ENCODE assay signal across 9 cellular contexts in the genomic region with DNA sequence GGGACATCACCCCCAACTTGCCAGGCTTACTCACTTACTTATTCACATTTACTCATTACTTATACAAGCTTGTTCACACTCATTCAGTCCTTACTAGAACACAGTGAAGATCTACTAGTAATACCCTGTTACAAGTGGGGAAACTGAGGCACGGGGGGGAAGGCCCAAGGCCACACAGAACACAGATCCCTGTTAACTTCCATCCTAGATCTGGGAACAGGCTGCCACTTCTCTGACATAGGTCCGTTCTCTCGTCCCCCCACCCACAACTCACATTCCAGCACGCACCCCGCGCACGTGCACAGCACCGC. TPM values are rescaled to one million over a fixed set of nuclear protein-coding genes. Genes with fewer than 3 reads are reported as not detected.
DNase-seq lines count a peak whose midpoint lies in the region; ATAC-seq, FAIRE-seq and TF ChIP-seq lines count a peak whose summit lies in the region.
"Had no signal": no experiment of that assay in that cellular context is flagged by ENCODE, and none has a peak within 500 bp of the region (broad histone marks: within the 10 kb centered on the region; RNA-seq: fewer than 3 reads in every experiment).

No MANE protein-coding gene starts in this region.

- TF ChIP-seq POLR2A in heart left ventricle (IDR thresholded peaks at IDR 0.05) (no peak), adrenal gland (IDR thresholded peaks at IDR 0.05) (no peak), HepG2 (IDR thresholded peaks at IDR 0.05; ENCODE audit: insufficient read depth in 1 of 2, low read depth in 2 of 2, low read length in 2 of 2) (no peak)

- POLR2A ChIA-PET in HepG2 (lab: Yijun Ruan, JAX) = interaction anchor here (0.7 to 2.3 kb wide), 11 partner anchors 12 to 219 kb away, joined by 3 to 46 read pairs (median 5); partner anchors contain the start of genes CAPS, DUS3L, FUT5 and NDUFA11

- DNase-seq in heart left ventricle = no peak
- DNase-seq in cardiac septum (ENCODE audit: low spot score) = no peak
- peak in 1 of 7 donors; percentile 10 for DNase-seq in adrenal gland
- DNase-seq in HepG2 (ENCODE audit: low spot score) = no peak
- DNase-seq in upper lobe of right lung = no peak
- DNase-seq in NCI-H1105 (lab: John Stamatoyannopoulos, UW) = no peak
- DNase-seq in NAMALWA (ENCODE audit: low spot score) = no peak
- no peak for DNase-seq in germinal center (ENCODE audit: low spot score)

- BruUV-seq in HepG2 (replicated peaks; lab: Mats Ljungman, UMichigan) = no TSS peak

- intact Hi-C loops in heart left ventricle (cut with DNase I) = loop anchor here (5.0 to 10.0 kb wide), 6 partner anchors 89 to 221 kb away; partner anchors contain the start of gene RANBP3 (in 2 of the 10)
- intact Hi-C loops in cardiac septum (cut with DNase I) = loop anchor here (5.0 kb wide), 1 partner anchor 164 kb away; no protein-coding TSS in a partner anchor
- intact Hi-C loops in adrenal gland (cut with DNase I) = loop anchor here in 1 of 2 donors (10.0 kb wide), 1 partner anchor 211 kb away; no protein-coding TSS in a partner anchor
- intact Hi-C loops in HepG2 (cut with micrococcal nuclease; ENCODE audit: unreplicated experiment) = loop anchor here (10.0 kb wide), 1 partner anchor 221 kb away; no protein-coding TSS in a partner anchor
- intact Hi-C loops in upper lobe of right lung (cut with DNase I) = no loop called here

- H4K20me1 ChIP-seq in HepG2 (ENCODE audit: insufficient read depth, low read length) = no peaks in the 10 kb centered on the region

- peak overlapping the region in 9 of 12 donors; percentile 1 to 49 (median 38) for H3K4me3 ChIP-seq in heart left ventricle
- H3K4me3 ChIP-seq in adrenal gland = peak overlapping the region in 1 of 4 donors; percentile 34
- peak overlapping the region; percentile 29 to 60 (median 39); a peak in 5 of 6 replicates for H3K4me3 ChIP-seq in HepG2 (replicated peaks in 1 of 3; ENCODE audit: insufficient read depth in 1 of 3, low read depth in 2 of 3, low read length in 3 of 3)
- peak overlapping the region; percentile 31 for H3K4me3 ChIP-seq in upper lobe of right lung

- no peaks in the 10 kb centered on the region for H3K36me3 ChIP-seq in heart left ventricle
- no peaks in the 10 kb centered on the region for H3K36me3 ChIP-seq in adrenal gland (replicated peaks in 1 of 2)
- no peaks in the 10 kb centered on the region for H3K36me3 ChIP-seq in HepG2 (replicated peaks in 1 of 2; ENCODE audit: control insufficient read depth in 1 of 2, insufficient read depth in 2 of 2, low read length in 2 of 2)
- H3K36me3 ChIP-seq in upper lobe of right lung = no peaks in the 10 kb centered on the region

- 8 to 38% (median 9%) methylated on average over 7 to 8 of the region's 8 CpGs for WGBS in heart left ventricle, 4 donors
- 5 to 11% (median 5%) methylated on average over 3 to 8 of the region's 8 CpGs for WGBS in adrenal gland, 4 donors
- WGBS in HepG2 (ENCODE audit: low lambda C conversion rate) = 24% methylated on average over 8 of the region's 8 CpGs

- no peaks in the 10 kb centered on the region for H3K9me3 ChIP-seq in heart left ventricle
- H3K9me3 ChIP-seq in adrenal gland (replicated peaks in 1 of 3) = no peaks in the 10 kb centered on the region
- H3K9me3 ChIP-seq in HepG2 (ENCODE audit: low read length) = no peaks in the 10 kb centered on the region
- no peaks in the 10 kb centered on the region for H3K9me3 ChIP-seq in upper lobe of right lung

- H3K4me1 ChIP-seq in heart left ventricle = peaks cover 0 to 46% (median 11%) of the 10 kb centered on the region in 12 donors
- peaks cover 37 to 42% of the 10 kb centered on the region in 2 donors for H3K4me1 ChIP-seq in adrenal gland (replicated peaks in 1 of 2)
- H3K4me1 ChIP-seq in HepG2 (ENCODE audit: insufficient read depth, low read length) = peaks cover 68% of the 10 kb centered on the region
- peaks cover 16% of the 10 kb centered on the region for H3K4me1 ChIP-seq in upper lobe of right lung

- in situ Hi-C loops in HepG2 (cut with HindIII; ENCODE audit: extremely low pct_ligation_motif_present, low pct_unique_long_range_greater_than_20kb) = loop anchor here (5.0 kb wide), 2 partner anchors 174 to 219 kb away; partner anchors contain the start of gene RANBP3

- ATAC-seq in heart left ventricle = no peak
- no peak for ATAC-seq in HepG2
- no peak for ATAC-seq in upper lobe of right lung

- TF ChIP-seq RAD21 in HepG2 (CRISPR knock-in tag; IDR thresholded peaks at IDR 0.05) = no peak

- no peak for FAIRE-seq in HepG2 (lab: Jason Lieb, UNC)

- H3K27ac ChIP-seq in heart left ventricle = no peak overlapping the region
- H3K27ac ChIP-seq in adrenal gland = peak overlapping the region in 3 of 5 donors; percentile 18 to 27 (median 19)
- H3K27ac ChIP-seq in HepG2 (ENCODE audit: extremely low read length, insufficient read depth, low read length) = no peak overlapping the region
- H3K27ac ChIP-seq in upper lobe of right lung = no peak overlapping the region

- peak overlapping the region; percentile 70 for H3K4me2 ChIP-seq in HepG2 (ENCODE audit: low read depth, low read length)

- CTCF ChIA-PET in HepG2 (lab: Yijun Ruan, JAX; ENCODE audit: low intra/inter-chr PET ratio, low total read pairs) = interaction anchor here (0.7 to 4.6 kb wide), 8 partner anchors 9 to 244 kb away, joined by 3 to 71 read pairs (median 6); partner anchors contain the start of gene VMAC

- no peak for TF ChIP-seq CTCF in heart left ventricle (IDR thresholded peaks at IDR 0.05)
- no peak for TF ChIP-seq CTCF in adrenal gland (IDR thresholded peaks at IDR 0.05)
- TF ChIP-seq CTCF in HepG2 (CRISPR knock-in tag; IDR thresholded peaks at IDR 0.05) = no peak
- no peak for TF ChIP-seq CTCF in upper lobe of right lung (IDR thresholded peaks at IDR 0.05)

- H3K27me3 ChIP-seq in heart left ventricle (peaks cover 7 to 59% (median 30%) of the 10 kb centered on the region in 9 donors), adrenal gland (no peaks in the 10 kb centered on the region), HepG2 (ENCODE audit: control insufficient read depth in 1 of 2, insufficient read depth in 2 of 2, low read length in 2 of 2) (no peaks in the 10 kb centered on the region; a peak in 1 of 5 replicates), upper lobe of right lung (peaks cover 35% of the 10 kb centered on the region)

- H3K9ac ChIP-seq in HepG2 (ENCODE audit: insufficient read depth, low read depth, low read length) = peak overlapping the region; percentile 7; the same call in 1 of the 2 replicates

- H2AFZ ChIP-seq in HepG2 (ENCODE audit: low read length) = no peak overlapping the region

- TF ChIP-seq EP300 in HepG2 (IDR thresholded peaks at IDR 0.05; ENCODE audit: low read depth in 2 of 2, low read length in 2 of 2) (no peak), HepG2 (CRISPR knock-in tag; IDR thresholded peaks at IDR 0.05; ENCODE audit: borderline replicate concordance) (no peak)

- H3K79me2 ChIP-seq in HepG2 (ENCODE audit: insufficient read depth, low read length) = no peaks in the 10 kb centered on the region

RNA-seq across cellular contexts. Expression of gene NRTN, which starts 1.5 kb away (rescaled TPM):
- total RNA-seq in heart left ventricle (10 to 100 TPM in 7 of 9 donors, 1 to 10 TPM in 2; 8.0 to 54.2 (median 17.2) TPM), cardiac septum (23.6 TPM), adrenal gland (10 to 100 TPM in 5 of 8 donors, 1 to 10 TPM in 3; 4.5 to 26.8 (median 13.0) TPM), HepG2 (2016; rRNA removed; fragmentation: Illumina TruSeq; extraction: Trizol) (3.2 and 4.1 TPM in 2 replicates), upper lobe of right lung (2.1 TPM)
- polyA plus RNA-seq in heart left ventricle (10 to 100 TPM; 18.2 to 34.5 TPM), adrenal gland (1 to 10 TPM; 4.9 to 9.0 (median 8.7) TPM), HepG2 (2011; rRNA removed) (5.3 and 7.3 TPM in 2 replicates)
- total RNA-seq in HepG2 (2016; cell fraction: cytosol; rRNA removed; fragmentation: Illumina TruSeq; extraction: Trizol; ENCODE audit: low read depth) = 6.3 and 6.9 TPM in 2 replicates
- 3.3 and 3.6 TPM in 2 replicates for total RNA-seq in HepG2 (2016; cell fraction: insoluble cytoplasmic fraction; rRNA removed; fragmentation: Illumina TruSeq; extraction: Trizol)
- total RNA-seq in HepG2 (2016; cell fraction: membrane; rRNA removed; fragmentation: Illumina TruSeq; extraction: Trizol) = 11.2 and 12.2 TPM in 2 replicates
- 1.9 TPM in 2 replicates for total RNA-seq in HepG2 (2016; cell fraction: nucleus; rRNA removed; fragmentation: Illumina TruSeq; extraction: Trizol)
- polyA plus RNA-seq in HepG2 (2011; cell fraction: cytosol; rRNA removed) = 3.3 and 7.0 TPM in 2 replicates
- 5.3 and 5.4 TPM in 2 replicates for polyA plus RNA-seq in HepG2 (2011; cell fraction: nucleus; rRNA removed)
- 3.3 and 6.4 TPM in 2 replicates for polyA plus RNA-seq in HepG2 (2012)
- 9.7 and 9.9 TPM in 2 replicates for polyA plus RNA-seq in HepG2 (2016; cell fraction: cytosol; fragmentation: Illumina TruSeq; extraction: Trizol; ENCODE audit: low read depth)
- 4.5 and 4.6 TPM in 2 replicates for polyA plus RNA-seq in HepG2 (2016; cell fraction: insoluble cytoplasmic fraction; fragmentation: Illumina TruSeq; extraction: Trizol; ENCODE audit: low read depth)
- 13.7 and 14.4 TPM in 2 replicates for polyA plus RNA-seq in HepG2 (2016; cell fraction: membrane; fragmentation: Illumina TruSeq; extraction: Trizol; ENCODE audit: low read depth)
- 2.8 and 4.0 TPM in 2 replicates for polyA plus RNA-seq in HepG2 (2016; cell fraction: nucleus; fragmentation: Illumina TruSeq; extraction: Trizol; ENCODE audit: insufficient read depth, low read depth)
- polyA minus RNA-seq in HepG2 (2011; rRNA and poly(A)+ RNA removed; ENCODE audit: low replicate concordance) = 0.14 and 10.3 TPM in 2 replicates
- 5.2 and 5.8 TPM in 2 replicates for polyA minus RNA-seq in HepG2 (2011; cell fraction: cytosol; rRNA and poly(A)+ RNA removed)
- 1.2 and 1.8 TPM in 2 replicates for polyA minus RNA-seq in HepG2 (2011; cell fraction: nucleus; rRNA and poly(A)+ RNA removed)

RNA-seq across cellular contexts. Expression of gene DUS3L, which starts 12.4 kb away (rescaled TPM):
- total RNA-seq in heart left ventricle (10 to 100 TPM; 12.0 to 19.9 (median 15.3) TPM), cardiac septum (21.6 TPM), adrenal gland (10 to 100 TPM; 15.5 to 48.3 (median 31.5) TPM), HepG2 (2016; rRNA removed; fragmentation: Illumina TruSeq; extraction: Trizol) (20.6 and 25.1 TPM in 2 replicates), upper lobe of right lung (26.8 TPM)
- polyA plus RNA-seq in heart left ventricle (10 to 100 TPM; 17.3 to 20.7 TPM), adrenal gland (100 to 1,000 TPM in 1 of 3 donors, 10 to 100 TPM in 2; 10.9 to 142 (median 90.2) TPM), HepG2 (2011; rRNA removed) (13.3 and 15.6 TPM in 2 replicates)
- total RNA-seq in HepG2 (2016; cell fraction: cytosol; rRNA removed; fragmentation: Illumina TruSeq; extraction: Trizol; ENCODE audit: low read depth) = 7.1 and 7.6 TPM in 2 replicates
- total RNA-seq in HepG2 (2016; cell fraction: insoluble cytoplasmic fraction; rRNA removed; fragmentation: Illumina TruSeq; extraction: Trizol) = 19.2 and 25.0 TPM in 2 replicates
- total RNA-seq in HepG2 (2016; cell fraction: membrane; rRNA removed; fragmentation: Illumina TruSeq; extraction: Trizol) = 8.0 and 8.5 TPM in 2 replicates
- total RNA-seq in HepG2 (2016; cell fraction: nucleus; rRNA removed; fragmentation: Illumina TruSeq; extraction: Trizol) = 16.2 and 25.2 TPM in 2 replicates
- 10.8 and 19.0 TPM in 2 replicates for polyA plus RNA-seq in HepG2 (2011; cell fraction: cytosol; rRNA removed)
- polyA plus RNA-seq in HepG2 (2011; cell fraction: nucleus; rRNA removed) = 82.5 and 110 TPM in 2 replicates
- polyA plus RNA-seq in HepG2 (2012) = 8.5 and 16.9 TPM in 2 replicates
- polyA plus RNA-seq in HepG2 (2016; cell fraction: cytosol; fragmentation: Illumina TruSeq; extraction: Trizol; ENCODE audit: low read depth) = 2.4 and 3.1 TPM in 2 replicates
- 18.3 and 18.8 TPM in 2 replicates for polyA plus RNA-seq in HepG2 (2016; cell fraction: insoluble cytoplasmic fraction; fragmentation: Illumina TruSeq; extraction: Trizol; ENCODE audit: low read depth)
- 6.3 TPM in 2 replicates for polyA plus RNA-seq in HepG2 (2016; cell fraction: membrane; fragmentation: Illumina TruSeq; extraction: Trizol; ENCODE audit: low read depth)
- polyA plus RNA-seq in HepG2 (2016; cell fraction: nucleus; fragmentation: Illumina TruSeq; extraction: Trizol; ENCODE audit: insufficient read depth, low read depth) = 41.4 and 60.6 TPM in 2 replicates
- polyA minus RNA-seq in HepG2 (2011; rRNA and poly(A)+ RNA removed; ENCODE audit: low replicate concordance) = 25.0 and 31.3 TPM in 2 replicates
- polyA minus RNA-seq in HepG2 (2011; cell fraction: cytosol; rRNA and poly(A)+ RNA removed) = 13.3 and 13.6 TPM in 2 replicates
- polyA minus RNA-seq in HepG2 (2011; cell fraction: nucleus; rRNA and poly(A)+ RNA removed) = 16.8 and 28.8 TPM in 2 replicates

RNA-seq across cellular contexts. Expression of gene PRR22, which starts 18.9 kb away (rescaled TPM):
- total RNA-seq in heart left ventricle (1 to 10 TPM in 5 of 9 donors, under 1 TPM in 2, not detected in 2; 0.96 to 1.9 (median 1.3) TPM), cardiac septum (1.3 TPM), adrenal gland (1 to 10 TPM in 5 of 8 donors, under 1 TPM in 3; 0.28 to 2.9 (median 1.2) TPM), HepG2 (2016; rRNA removed; fragmentation: Illumina TruSeq; extraction: Trizol) (0.77 and 2.3 TPM in 2 replicates), upper lobe of right lung (2.0 TPM)
- polyA plus RNA-seq in heart left ventricle (1 to 10 TPM in 1 of 2 donors, under 1 TPM in 1; 0.91 to 1.1 TPM), adrenal gland (10 to 100 TPM in 2 of 3 donors, not detected in 1; 11.6 to 16.7 TPM), HepG2 (2011; rRNA removed) (0.84 and 1.0 TPM in 2 replicates)
- total RNA-seq in HepG2 (2016; cell fraction: cytosol; rRNA removed; fragmentation: Illumina TruSeq; extraction: Trizol; ENCODE audit: low read depth) = 0.40 and 0.53 TPM in 2 replicates
- 0.83 and 2.2 TPM in 2 replicates for total RNA-seq in HepG2 (2016; cell fraction: insoluble cytoplasmic fraction; rRNA removed; fragmentation: Illumina TruSeq; extraction: Trizol)
- 0.68 and 0.93 TPM in 2 replicates for total RNA-seq in HepG2 (2016; cell fraction: membrane; rRNA removed; fragmentation: Illumina TruSeq; extraction: Trizol)
- total RNA-seq in HepG2 (2016; cell fraction: nucleus; rRNA removed; fragmentation: Illumina TruSeq; extraction: Trizol) = 2.2 and 2.6 TPM in 2 replicates
- 0.10 and 0.36 TPM in 2 replicates for polyA plus RNA-seq in HepG2 (2011; cell fraction: cytosol; rRNA removed)
- polyA plus RNA-seq in HepG2 (2011; cell fraction: nucleus; rRNA removed) = 9.3 and 11.4 TPM in 2 replicates
- polyA plus RNA-seq in HepG2 (2012) = 0.86 and 1.1 TPM in 2 replicates
- polyA plus RNA-seq in HepG2 (2016; cell fraction: cytosol; fragmentation: Illumina TruSeq; extraction: Trizol; ENCODE audit: low read depth) = 0.27 and 0.43 TPM in 2 replicates
- 1.2 and 2.0 TPM in 2 replicates for polyA plus RNA-seq in HepG2 (2016; cell fraction: insoluble cytoplasmic fraction; fragmentation: Illumina TruSeq; extraction: Trizol; ENCODE audit: low read depth)
- polyA plus RNA-seq in HepG2 (2016; cell fraction: membrane; fragmentation: Illumina TruSeq; extraction: Trizol; ENCODE audit: low read depth) = 0.66 and 0.97 TPM in 2 replicates
- polyA plus RNA-seq in HepG2 (2016; cell fraction: nucleus; fragmentation: Illumina TruSeq; extraction: Trizol; ENCODE audit: insufficient read depth, low read depth) = 10.5 and 11.2 TPM in 2 replicates
- 0.35 and 0.70 TPM in 2 replicates for polyA minus RNA-seq in HepG2 (2011; rRNA and poly(A)+ RNA removed; ENCODE audit: low replicate concordance)
- 0.59 and 0.62 TPM in 2 replicates for polyA minus RNA-seq in HepG2 (2011; cell fraction: cytosol; rRNA and poly(A)+ RNA removed)
- 0.62 and 1.7 TPM in 2 replicates for polyA minus RNA-seq in HepG2 (2011; cell fraction: nucleus; rRNA and poly(A)+ RNA removed)

RNA-seq across cellular contexts. Expression of gene FUT6, which starts 36.1 kb away (rescaled TPM):
- total RNA-seq in heart left ventricle (not detected), cardiac septum (not detected), adrenal gland (not detected), HepG2 (2016; rRNA removed; fragmentation: Illumina TruSeq; extraction: Trizol) (5.0 and 8.2 TPM in 2 replicates), upper lobe of right lung (2.7 TPM)
- polyA plus RNA-seq in heart left ventricle (not detected), adrenal gland (under 1 TPM in 1 of 3 donors, not detected in 2; 0.03 TPM), HepG2 (2011; rRNA removed) (27.7 and 53.3 TPM in 2 replicates)
- 0.97 and 1.6 TPM in 2 replicates for total RNA-seq in HepG2 (2016; cell fraction: cytosol; rRNA removed; fragmentation: Illumina TruSeq; extraction: Trizol; ENCODE audit: low read depth)
- total RNA-seq in HepG2 (2016; cell fraction: insoluble cytoplasmic fraction; rRNA removed; fragmentation: Illumina TruSeq; extraction: Trizol) = 5.0 and 7.9 TPM in 2 replicates
- 3.2 and 4.2 TPM in 2 replicates for total RNA-seq in HepG2 (2016; cell fraction: membrane; rRNA removed; fragmentation: Illumina TruSeq; extraction: Trizol)
- 5.8 and 8.5 TPM in 2 replicates for total RNA-seq in HepG2 (2016; cell fraction: nucleus; rRNA removed; fragmentation: Illumina TruSeq; extraction: Trizol)
- polyA plus RNA-seq in HepG2 (2011; cell fraction: cytosol; rRNA removed) = 33.1 and 34.4 TPM in 2 replicates
- polyA plus RNA-seq in HepG2 (2011; cell fraction: nucleus; rRNA removed) = 43.6 and 59.1 TPM in 2 replicates
- 15.4 and 18.7 TPM in 2 replicates for polyA plus RNA-seq in HepG2 (2012)
- 0.97 and 1.0 TPM in 2 replicates for polyA plus RNA-seq in HepG2 (2016; cell fraction: cytosol; fragmentation: Illumina TruSeq; extraction: Trizol; ENCODE audit: low read depth)
- 5.1 and 6.0 TPM in 2 replicates for polyA plus RNA-seq in HepG2 (2016; cell fraction: insoluble cytoplasmic fraction; fragmentation: Illumina TruSeq; extraction: Trizol; ENCODE audit: low read depth)
- polyA plus RNA-seq in HepG2 (2016; cell fraction: membrane; fragmentation: Illumina TruSeq; extraction: Trizol; ENCODE audit: low read depth) = 3.2 and 3.6 TPM in 2 replicates
- polyA plus RNA-seq in HepG2 (2016; cell fraction: nucleus; fragmentation: Illumina TruSeq; extraction: Trizol; ENCODE audit: insufficient read depth, low read depth) = 11.4 and 11.8 TPM in 2 replicates
- polyA minus RNA-seq in HepG2 (2011; rRNA and poly(A)+ RNA removed; ENCODE audit: low replicate concordance) = 80.4 TPM in 1 of 2 replicates, not detected in the other
- polyA minus RNA-seq in HepG2 (2011; cell fraction: cytosol; rRNA and poly(A)+ RNA removed) = 21.4 and 25.8 TPM in 2 replicates
- 22.5 and 47.7 TPM in 2 replicates for polyA minus RNA-seq in HepG2 (2011; cell fraction: nucleus; rRNA and poly(A)+ RNA removed)
- total RNA-seq: Daoy had no signal

RNA-seq across cellular contexts. Expression of gene FUT3, which starts 47.9 kb away (rescaled TPM):
- total RNA-seq in heart left ventricle (not detected), cardiac septum (not detected), adrenal gland (under 1 TPM in 2 of 8 donors, not detected in 6; 0.14 to 0.15 TPM), HepG2 (2016; rRNA removed; fragmentation: Illumina TruSeq; extraction: Trizol) (0.20 and 0.53 TPM in 2 replicates), upper lobe of right lung (17.3 TPM)
- polyA plus RNA-seq in heart left ventricle (under 1 TPM in 1 of 2 donors, not detected in 1; 0.07 TPM), adrenal gland (under 1 TPM in 2 of 3 donors, not detected in 1; 0.16 to 0.20 TPM), HepG2 (2011; rRNA removed) (1.1 and 1.6 TPM in 2 replicates)
- 0.10 TPM in 1 of 2 replicates, not detected in the other for total RNA-seq in HepG2 (2016; cell fraction: cytosol; rRNA removed; fragmentation: Illumina TruSeq; extraction: Trizol; ENCODE audit: low read depth)
- total RNA-seq in HepG2 (2016; cell fraction: insoluble cytoplasmic fraction; rRNA removed; fragmentation: Illumina TruSeq; extraction: Trizol) = 0.39 TPM in 1 of 2 replicates, not detected in the other
- 0.14 and 0.15 TPM in 2 replicates for total RNA-seq in HepG2 (2016; cell fraction: membrane; rRNA removed; fragmentation: Illumina TruSeq; extraction: Trizol)
- 0.34 TPM in 1 of 2 replicates, not detected in the other for total RNA-seq in HepG2 (2016; cell fraction: nucleus; rRNA removed; fragmentation: Illumina TruSeq; extraction: Trizol)
- polyA plus RNA-seq in HepG2 (2011; cell fraction: cytosol; rRNA removed) = 0.74 and 0.86 TPM in 2 replicates
- polyA plus RNA-seq in HepG2 (2011; cell fraction: nucleus; rRNA removed) = 0.96 and 1.5 TPM in 2 replicates
- polyA plus RNA-seq in HepG2 (2012) = 0.52 and 2.4 TPM in 2 replicates
- 0.07 TPM in 1 of 2 replicates, not detected in the other for polyA plus RNA-seq in HepG2 (2016; cell fraction: cytosol; fragmentation: Illumina TruSeq; extraction: Trizol; ENCODE audit: low read depth)
- polyA plus RNA-seq in HepG2 (2016; cell fraction: insoluble cytoplasmic fraction; fragmentation: Illumina TruSeq; extraction: Trizol; ENCODE audit: low read depth) = 0.12 and 0.23 TPM in 2 replicates
- 0.17 TPM in 1 of 2 replicates, not detected in the other for polyA plus RNA-seq in HepG2 (2016; cell fraction: membrane; fragmentation: Illumina TruSeq; extraction: Trizol; ENCODE audit: low read depth)
- polyA plus RNA-seq in HepG2 (2016; cell fraction: nucleus; fragmentation: Illumina TruSeq; extraction: Trizol; ENCODE audit: insufficient read depth, low read depth) = 0.57 and 0.83 TPM in 2 replicates
- 0.80 TPM in 1 of 2 replicates, not detected in the other for polyA minus RNA-seq in HepG2 (2011; rRNA and poly(A)+ RNA removed; ENCODE audit: low replicate concordance)
- 0.69 TPM in 1 of 2 replicates, not detected in the other for polyA minus RNA-seq in HepG2 (2011; cell fraction: cytosol; rRNA and poly(A)+ RNA removed)
- 0.26 and 2.9 TPM in 2 replicates for polyA minus RNA-seq in HepG2 (2011; cell fraction: nucleus; rRNA and poly(A)+ RNA removed)
- total RNA-seq: Daoy had no signal

Comparison
In these comparisons a context has a peak if more than half of its experiments do, and no peak if none do; other contexts are left out.
1. H3K27ac ChIP-seq: peak in adrenal gland (3 of 5); none in heart left ventricle (0 of 12), HepG2 (single experiment) and upper lobe of right lung (single experiment).